ENCODE assay signal across 8 cellular contexts in the genomic region with DNA sequence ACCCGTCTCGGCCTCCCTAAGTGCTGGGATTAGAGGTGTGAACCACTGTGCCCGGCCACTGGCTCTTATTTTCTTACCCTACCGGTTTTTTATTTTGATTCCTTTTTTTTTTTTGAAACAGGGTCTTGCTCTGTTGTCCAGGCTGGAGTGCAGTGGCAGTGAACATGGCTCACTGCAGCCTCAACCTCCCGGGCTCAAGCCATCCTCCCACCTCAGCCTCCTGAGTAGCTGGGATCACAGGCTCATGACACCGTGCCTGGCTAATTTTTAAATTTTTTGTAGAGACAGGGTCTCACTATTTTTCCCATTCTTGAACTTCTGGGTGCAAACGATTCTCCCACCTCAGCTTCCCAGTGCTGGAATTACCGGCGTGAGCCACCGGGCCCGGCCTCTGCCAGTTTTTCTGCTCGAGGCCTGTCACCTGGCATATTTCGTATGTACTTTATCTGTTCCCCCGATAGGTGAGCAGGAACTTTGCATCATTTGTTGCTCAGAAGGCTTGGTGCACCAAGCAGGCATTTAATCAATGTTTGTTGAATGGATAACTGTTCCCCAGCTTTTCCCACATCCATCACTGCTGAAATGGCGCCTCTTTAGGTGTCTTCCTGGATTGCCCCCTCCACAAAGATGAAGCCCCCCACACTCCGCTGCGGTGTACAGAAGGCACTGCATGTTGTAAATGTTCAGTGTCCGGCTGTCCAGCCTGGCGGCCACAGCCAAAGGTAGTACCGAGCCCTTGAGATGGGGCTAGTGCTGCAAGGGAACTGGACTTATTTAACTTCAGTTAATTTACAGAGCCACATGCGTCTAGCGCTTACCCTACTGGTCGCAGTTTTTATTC. TPM values are rescaled to one million over a fixed set of nuclear protein-coding genes. Genes with fewer than 3 reads are reported as not detected.
DNase-seq lines count a peak whose midpoint lies in the region; ATAC-seq and TF ChIP-seq lines count a peak whose summit lies in the region.

No MANE protein-coding gene starts in this region.

- no peaks in the 10 kb centered on the region for H3K27me3 Mint-ChIP-seq in mesothelial cell of epicardium (ENCODE audit: low read depth)

- peak overlapping the region; percentile 93 for H3K27ac Mint-ChIP-seq in mesothelial cell of epicardium

- H3K4me3 ChIP-seq in mammary epithelial cell (replicated peaks in 1 of 3; ENCODE audit: insufficient read depth in 1 of 3, low read depth in 2 of 3, low read length in 3 of 3) (no peak overlapping the region), vagina (peak overlapping the region; percentile 66 to 93)

- peaks cover 13% of the 10 kb centered on the region for H3K4me1 Mint-ChIP-seq in mesothelial cell of epicardium

- H3K27me3 ChIP-seq in mammary epithelial cell (ENCODE audit: insufficient read depth, low read length) (no peaks in the 10 kb centered on the region), vagina (no peaks in the 10 kb centered on the region)

- H3K79me2 ChIP-seq in mammary epithelial cell (ENCODE audit: insufficient read depth, low read length): peaks cover 27% of the 10 kb centered on the region

- ATAC-seq in Right ventricle myocardium inferior (no peak), left cardiac atrium (no peak), GM19455 (IDR thresholded peaks at IDR 0.05; ENCODE audit: unreplicated experiment) (no peak)

- H3K27ac ChIP-seq in mammary epithelial cell (ENCODE audit: insufficient read depth, low read depth, low read length) (no peak overlapping the region), vagina (peak overlapping the region; percentile 63)

- H2AFZ ChIP-seq in mammary epithelial cell (ENCODE audit: low read depth, low read length): peak overlapping the region; percentile 91

- H3K9me3 ChIP-seq in mammary epithelial cell (replicated peaks; ENCODE audit: insufficient read depth, low read length) (no peaks in the 10 kb centered on the region), vagina (no peaks in the 10 kb centered on the region)

- no peaks in the 10 kb centered on the region for H4K20me1 ChIP-seq in mammary epithelial cell (ENCODE audit: insufficient read depth, low read length)

- H3K4me1 ChIP-seq in mammary epithelial cell (ENCODE audit: insufficient read depth, low read length) (peaks cover 21% of the 10 kb centered on the region), vagina (peaks cover 25% of the 10 kb centered on the region)

- dilution Hi-C loops in mammary epithelial cell (cut with HindIII; ENCODE audit: low sequenced_read_pairs): loop anchor here (25.0 kb wide), 1 partner anchor 230 kb away; the partner anchor contains the start of gene TPSD1

- 82% methylated on average over 20 of the region's 23 CpGs for WGBS in mammary epithelial cell (ENCODE audit: low coverage, missing lambda C conversion rate)

- CTCF ChIA-PET in mammary epithelial cell (lab: Charles Lee; ENCODE audit: low non-redundant PET): no interaction called here

- H3K4me3 Mint-ChIP-seq in mesothelial cell of epicardium: peak overlapping the region; percentile 85

- TF ChIP-seq CTCF in mammary epithelial cell (conservative IDR thresholded peaks at IDR 0.05 in 1 of 2, IDR thresholded peaks at IDR 0.05 in 1 of 2; ENCODE audit: extremely low read depth in 1 of 2, insufficient read depth in 1 of 2, low read depth in 1 of 2, low read length in 2 of 2) (no peak), mesothelial cell of epicardium (IDR thresholded peaks at IDR 0.05; ENCODE audit: unreplicated experiment) (no peak), vagina (IDR thresholded peaks at IDR 0.05) (no peak)

- no peak for TF ChIP-seq POLR2A in vagina (IDR thresholded peaks at IDR 0.05)

- no peaks in the 10 kb centered on the region for H3K9me3 Mint-ChIP-seq in mesothelial cell of epicardium

- DNase-seq in Right ventricle myocardium inferior (ENCODE audit: missing footprints) (peak; percentile 42), left cardiac atrium (no peak), mammary epithelial cell (no peak), mesothelial cell of epicardium (ENCODE audit: low spot score in 2 of 2, unreplicated experiment in 2 of 2) (no peak), vagina (ENCODE audit: extremely low spot score in 2 of 2) (no peak), GOT3 (lab: John Stamatoyannopoulos, UW) (no peak)
- DNase-seq in stimulated activated CD4-positive, alpha-beta T cell treated with anti-CD3 and anti-CD28 coated beads, Interleukin-15, amount 100 ng/mL, for 24 hours: no peak

- no peak overlapping the region for H3K9ac ChIP-seq in mammary epithelial cell (ENCODE audit: insufficient read depth, low read length)

- BruUV-seq in mammary epithelial cell (replicated peaks; lab: Mats Ljungman, UMichigan): no TSS peak

- H3K36me3 Mint-ChIP-seq in mesothelial cell of epicardium: no peaks in the 10 kb centered on the region

- in situ Hi-C loops in mammary epithelial cell (cut with MboI; ENCODE audit: low sequenced_read_pairs in 2 of 2): no loop called here

- H3K4me2 ChIP-seq in mammary epithelial cell (ENCODE audit: insufficient read depth, low read depth, low read length): peak overlapping the region; percentile 66

- no peaks in the 10 kb centered on the region for H3K36me3 ChIP-seq in mammary epithelial cell (ENCODE audit: insufficient read depth, low read length)
- peaks cover 0 to 21% of the 10 kb centered on the region in 2 donors for H3K36me3 ChIP-seq in vagina

- intact Hi-C loops in Right ventricle myocardium inferior (cut with DNase I): loop anchor here (5.0 kb wide), 2 partner anchors 55 to 70 kb away; partner anchors contain the start of gene UQCC4
- intact Hi-C loops in left cardiac atrium (cut with DNase I): loop anchor here in 1 of 2 donors (5.0 kb wide), 1 partner anchor 40 kb away; the partner anchor contains the start of gene TMEM204
- intact Hi-C loops in mammary epithelial cell (cut with micrococcal nuclease): loop anchor here (5.0 kb wide), 2 partner anchors 65 to 280 kb away; partner anchors contain the start of genes EME2, MRPS34 and NME3
- intact Hi-C loops in vagina (cut with DNase I): loop anchor here (10.0 kb wide), 2 partner anchors 52 to 122 kb away; partner anchors contain the start of genes CRAMP1 and IFT140

RNA-seq across cellular contexts. Expression of gene TELO2, which starts 0.9 kb away (rescaled TPM):
- total RNA-seq in Right ventricle myocardium inferior: 18.9 TPM
- 10 to 100 TPM; 17.9 to 22.2 TPM for total RNA-seq in left cardiac atrium
- total RNA-seq in mammary epithelial cell: 10 to 100 TPM; 12.7 to 37.7 TPM
- polyA plus RNA-seq in mammary epithelial cell: 21.4 TPM
- polyA minus RNA-seq in mammary epithelial cell: 11.7 TPM
- 66.7 to 70.2 TPM (median 69.8 TPM) in 3 replicates for total RNA-seq in mesothelial cell of epicardium
- total RNA-seq in vagina: 23.8 TPM

RNA-seq across cellular contexts. Expression of gene PTX4, which starts 3.6 kb away (rescaled TPM):
- total RNA-seq in Right ventricle myocardium inferior (not detected), left cardiac atrium (under 1 TPM in 1 of 2 donors, not detected in 1; 0.21 TPM), mammary epithelial cell (not detected), mesothelial cell of epicardium (not detected in 3 replicates), vagina (not detected)
- polyA plus RNA-seq in mammary epithelial cell: not detected
- polyA minus RNA-seq in mammary epithelial cell: not detected

RNA-seq across cellular contexts. Expression of gene CLCN7, which starts 17.5 kb away (rescaled TPM):
- total RNA-seq in Right ventricle myocardium inferior (49.5 TPM), left cardiac atrium (10 to 100 TPM; 43.0 to 49.7 TPM), mammary epithelial cell (10 to 100 TPM; 52.9 to 66.2 TPM), mesothelial cell of epicardium (94.5 to 96.1 TPM (median 94.6 TPM) in 3 replicates), vagina (49.8 TPM)
- polyA plus RNA-seq in mammary epithelial cell: 26.6 TPM
- 32.7 TPM for polyA minus RNA-seq in mammary epithelial cell

RNA-seq across cellular contexts. Expression of gene TMEM204, which starts 41.2 kb away (rescaled TPM):
- total RNA-seq in Right ventricle myocardium inferior (30.7 TPM), left cardiac atrium (10 to 100 TPM; 26.7 to 29.4 TPM), mammary epithelial cell (under 1 TPM in 1 of 2 donors, not detected in 1; 0.17 TPM), mesothelial cell of epicardium (6.6 to 7.7 TPM (median 6.9 TPM) in 3 replicates), vagina (33.1 TPM)
- 1.6 TPM for polyA plus RNA-seq in mammary epithelial cell
- polyA minus RNA-seq in mammary epithelial cell: 0.26 TPM

RNA-seq across cellular contexts. Expression of gene CCDC154, which starts 47.9 kb away (rescaled TPM):
- total RNA-seq in Right ventricle myocardium inferior (1.7 TPM), left cardiac atrium (1 to 10 TPM in 1 of 2 donors, under 1 TPM in 1; 0.68 to 1.1 TPM), mammary epithelial cell (under 1 TPM; 0.17 to 0.45 TPM), mesothelial cell of epicardium (3.9 to 5.6 TPM (median 4.2 TPM) in 3 replicates), vagina (not detected)
- polyA plus RNA-seq in mammary epithelial cell: not detected
- not detected for polyA minus RNA-seq in mammary epithelial cell

Comparison
In these comparisons a context has a peak if more than half of its experiments do, and no peak if none do; other contexts are left out.
1. H3K4me3 ChIP-seq: peak in vagina (2 of 2); none in mammary epithelial cell (0 of 3).